Comparison of ENCODE assay signal across 9 cellular contexts in the genomic region with DNA sequence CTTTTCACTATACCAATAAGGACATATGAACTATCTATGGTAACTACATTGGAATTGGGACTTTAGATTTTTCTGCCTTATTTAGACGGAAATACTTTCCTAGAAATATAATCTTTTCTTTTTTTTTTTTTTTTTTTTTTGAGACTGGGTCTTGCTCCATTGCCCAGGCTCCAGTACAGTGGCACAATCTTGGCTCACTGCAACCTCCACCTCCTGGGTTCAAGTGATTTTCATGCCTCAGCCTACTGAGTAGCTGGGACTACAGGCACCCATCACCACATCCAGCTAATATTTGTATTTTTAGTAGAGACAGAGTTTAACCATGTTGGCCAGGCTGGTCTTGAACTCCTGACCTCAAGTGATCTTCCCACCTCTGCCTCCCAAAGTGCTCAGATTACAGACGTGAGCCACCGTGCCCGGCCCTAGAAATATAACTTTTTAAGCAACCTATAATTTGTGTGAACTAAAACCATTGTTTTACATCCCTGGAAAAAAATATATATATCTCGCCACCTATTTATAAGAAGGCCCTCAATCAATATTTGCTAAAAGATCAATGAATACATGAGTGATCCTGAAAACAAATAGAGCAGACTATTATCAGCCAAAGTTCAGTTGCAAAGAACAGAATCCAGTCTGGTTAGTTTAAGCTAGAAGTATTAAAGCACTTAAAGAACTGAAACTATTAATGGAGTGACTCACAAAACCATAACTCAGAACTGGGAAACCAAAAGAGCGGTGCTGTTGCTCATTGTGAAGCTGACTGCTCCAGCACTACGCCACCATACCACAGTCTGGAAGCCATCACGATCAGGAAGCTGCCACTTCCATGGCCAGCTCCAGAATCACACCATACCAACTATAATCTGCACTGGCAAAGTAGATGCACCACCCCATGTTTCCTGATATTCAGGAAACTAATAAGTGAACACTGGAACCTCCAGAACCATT. TPM values are rescaled to one million over a fixed set of nuclear protein-coding genes. Genes with fewer than 3 reads are reported as not detected.
DNase-seq lines count a peak whose midpoint lies in the region; ATAC-seq, FAIRE-seq and TF ChIP-seq lines count a peak whose summit lies in the region.
"Had no signal": no experiment of that assay in that cellular context is flagged by ENCODE, and none has a peak within 500 bp of the region (broad histone marks: within the 10 kb centered on the region; RNA-seq: fewer than 3 reads in every experiment).

No MANE protein-coding gene starts in this region.

- CTCF ChIA-PET in K562 (lab: Yijun Ruan, JAX; ENCODE audit: low intra/inter-chr PET ratio): no interaction called here

- FAIRE-seq in K562 (lab: Jason Lieb, UNC): no peak

- H3K9me3 ChIP-seq in K562 (replicated peaks; ENCODE audit: control insufficient read depth, insufficient read depth, low read depth, low read length) (0 out of 2 replicates have a peak, but pooled peaks cover 3% of the 10 kb centered on the region), aorta (ENCODE audit: control insufficient read depth, low read length) (no peaks in the 10 kb centered on the region)
- H3K9me3 ChIP-seq: SJSA1 had no signal

- no peaks in the 10 kb centered on the region for H4K20me1 ChIP-seq in K562 (replicated peaks; ENCODE audit: control insufficient read depth, insufficient read depth, low read length)

- H3K27ac ChIP-seq in K562 (ENCODE audit: extremely low read depth, low read depth, low read length) (no peak overlapping the region), aorta (ENCODE audit: low read depth in 1 of 2, low read length in 2 of 2) (no peak overlapping the region)
- H3K27ac ChIP-seq: SJSA1 had no signal

- intact Hi-C loops in K562 (cut with micrococcal nuclease): no loop called here
- intact Hi-C loops in Right ventricle myocardium superior (cut with DNase I): no loop called here
- intact Hi-C loops in aorta (cut with DNase I): no loop called here

- TF ChIP-seq POLR2A in K562 (conservative IDR thresholded peaks at IDR 0.05): no peak

- in situ Hi-C loops in K562 (cut with MboI): no loop called here

- no peaks in the 10 kb centered on the region for H3K9me3 Mint-ChIP-seq in glutamatergic neuron (ENCODE audit: unreplicated experiment)

- H3K4me2 ChIP-seq in K562 (ENCODE audit: insufficient read depth, low read length): no peak overlapping the region

- peak; percentile 59 for ATAC-seq in GM19463 (IDR thresholded peaks at IDR 0.05; ENCODE audit: unreplicated experiment)
- ATAC-seq in HG03439 (IDR thresholded peaks at IDR 0.05; ENCODE audit: unreplicated experiment): peak; percentile 60
- no peak for ATAC-seq in K562
- no peak for ATAC-seq in Right ventricle myocardium superior (ENCODE audit: poor library complexity)
- no peak for ATAC-seq in aorta (ENCODE audit: low FRiP score)

- H3K36me3 Mint-ChIP-seq in glutamatergic neuron (ENCODE audit: unreplicated experiment): no peaks in the 10 kb centered on the region

- DNase-seq in EH (ENCODE audit: low read depth) (peak; percentile 62), K562 (ENCODE audit: extremely low read depth in 1 of 4, low spot score in 3 of 4) (no peak), H7 (no peak), glutamatergic neuron (no peak), Right ventricle myocardium superior (no peak), aorta (no peak)

- H3K4me3 Mint-ChIP-seq in glutamatergic neuron (ENCODE audit: unreplicated experiment): no peak overlapping the region

- no peak overlapping the region; a peak in 1 of 4 replicates for H3K9ac ChIP-seq in K562 (ENCODE audit: insufficient read depth in 1 of 2, low read depth in 2 of 2, low read length in 2 of 2)

- POLR2A ChIA-PET in K562 (lab: Yijun Ruan, JAX): interaction anchor here (0.7 to 0.9 kb wide), 4 partner anchors 9 to 322 kb away, joined by 3 to 4 read pairs (median 3); no protein-coding TSS in a partner anchor

- no peak overlapping the region for H3K27ac Mint-ChIP-seq in glutamatergic neuron (ENCODE audit: unreplicated experiment)

- peaks cover 11 to 33% of the 10 kb centered on the region in 2 experiments for H3K4me1 ChIP-seq in K562 (replicated peaks in 1 of 2; ENCODE audit: control insufficient read depth in 2 of 2, insufficient read depth in 2 of 2, low read length in 2 of 2)
- H3K4me1 ChIP-seq in aorta (ENCODE audit: control insufficient read depth in 1 of 2, insufficient read depth in 2 of 2, low read length in 2 of 2): no peaks in the 10 kb centered on the region
- H3K4me1 ChIP-seq: SJSA1 had no signal

- H3K36me3 ChIP-seq in K562 (ENCODE audit: control insufficient read depth, insufficient read depth, low read length) (no peaks in the 10 kb centered on the region), H7 (replicated peaks; ENCODE audit: control insufficient read depth, insufficient read depth, low read length) (no peaks in the 10 kb centered on the region), aorta (ENCODE audit: control insufficient read depth in 1 of 2, insufficient read depth in 2 of 2, low read length in 1 of 2) (no peaks in the 10 kb centered on the region)
- H3K36me3 ChIP-seq: SJSA1 had no signal

- 56% methylated on average over 8 of the region's 8 CpGs for WGBS in K562 (ENCODE audit: insufficient coverage, low coverage, missing lambda C conversion rate)
- WGBS in aorta, 2 donors: 89% methylated on average over 8 of the region's 8 CpGs

- no peak for TF ChIP-seq EP300 in K562 (IDR thresholded peaks at IDR 0.05; ENCODE audit: low read length)

- H2AFZ ChIP-seq in K562 (ENCODE audit: low read depth, low read length): peak overlapping the region; percentile 43; the same call in 1 of the 2 replicates

- no peak overlapping the region for H3K4me3 ChIP-seq in K562
- no peak overlapping the region for H3K4me3 ChIP-seq in H7 (ENCODE audit: insufficient read depth, low read depth, low read length)
- no peak overlapping the region for H3K4me3 ChIP-seq in aorta (ENCODE audit: low read length in 2 of 2)
- H3K4me3 ChIP-seq: SJSA1 had no signal

- no peaks in the 10 kb centered on the region for H3K79me2 ChIP-seq in K562 (ENCODE audit: control insufficient read depth, insufficient read depth, low read length)

- no TSS peak for BruUV-seq in K562 (replicated peaks; lab: Mats Ljungman, UMichigan)

- H3K27me3 Mint-ChIP-seq in glutamatergic neuron (ENCODE audit: unreplicated experiment): no peaks in the 10 kb centered on the region

- TF ChIP-seq CTCF in K562 (IDR thresholded peaks at IDR 0.05 in 2 of 3, conservative IDR thresholded peaks at IDR 0.05 in 1 of 3; ENCODE audit: insufficient read depth in 2 of 3, low read depth in 1 of 3, low read length in 3 of 3) (no peak), glutamatergic neuron (IDR thresholded peaks at IDR 0.05; ENCODE audit: partially characterized antibody, unreplicated experiment) (no peak)

- H3K27me3 ChIP-seq in K562 (ENCODE audit: control insufficient read depth in 2 of 2, insufficient read depth in 2 of 2, low read length in 2 of 2) (no peaks in the 10 kb centered on the region), H7 (ENCODE audit: control insufficient read depth, insufficient read depth, low read length) (no peaks in the 10 kb centered on the region), aorta (ENCODE audit: control insufficient read depth in 1 of 2, insufficient read depth in 2 of 2, low read length in 1 of 2) (no peaks in the 10 kb centered on the region)
- H3K27me3 ChIP-seq: SJSA1 had no signal

- TF ChIP-seq RAD21 in K562 (CRISPR knock-in tag; conservative IDR thresholded peaks at IDR 0.05 in 1 of 2, IDR thresholded peaks at IDR 0.05 in 1 of 2): no peak

- H3K4me1 Mint-ChIP-seq in glutamatergic neuron (ENCODE audit: low read depth, unreplicated experiment): peaks cover 7% of the 10 kb centered on the region

- no peaks in the 10 kb centered on the region for H3K9me1 ChIP-seq in K562 (ENCODE audit: control insufficient read depth, insufficient read depth, low read length)

RNA-seq across cellular contexts. Expression of a gene that starts 8.4 kb away (rescaled TPM):
- 95.1 and 247 TPM in 2 replicates for total RNA-seq in K562 (2011; cell fraction: chromatin; rRNA removed; ENCODE audit: low replicate concordance)
- total RNA-seq in K562 (2011; cell fraction: nucleolus; rRNA removed): 40.4 and 52.4 TPM in 2 replicates
- total RNA-seq in K562 (2011; cell fraction: nucleoplasm; rRNA removed): 85.7 and 116 TPM in 2 replicates
- total RNA-seq in K562 (2014; rRNA removed) (67.5 and 73.0 TPM in 2 replicates), K562 (2014; rRNA removed; fragmentation: Illumina TruSeq; extraction: Trizol) (86.9 and 102 TPM in 2 replicates), K562 (2015; rRNA removed; fragmentation: Illumina TruSeq; extraction: Trizol) (57.1 and 57.8 TPM in 2 replicates), K562 (2021) (85.4 and 94.0 TPM in 2 replicates), glutamatergic neuron (ENCODE audit: unreplicated experiment) (79.8 TPM), Right ventricle myocardium superior (28.3 TPM), aorta (10 to 100 TPM; 60.8 to 65.2 TPM)
- polyA plus RNA-seq in K562 (2011; rRNA removed) (99.7 and 135 TPM in 2 replicates), K562 (2014; fragmentation: Illumina TruSeq; extraction: Trizol) (46.8 and 49.3 TPM in 2 replicates), K562 (2014; fragmentation: Nextera tagmentation; extraction: Ambion mirVana) (10 to 100 TPM; 19.8 to 24.7 TPM), K562 (2014; rRNA removed) (45.2 and 55.8 TPM in 2 replicates), aorta (10 to 100 TPM; 15.9 to 19.7 TPM)
- polyA plus RNA-seq in K562 (2011; cell fraction: cytosol; rRNA removed): 21.9 and 34.3 TPM in 2 replicates
- 60.8 and 87.5 TPM in 2 replicates for polyA plus RNA-seq in K562 (2011; cell fraction: nucleus; rRNA removed)
- 41.1 and 47.5 TPM in 2 replicates for polyA plus RNA-seq in K562 (2012)
- 160 and 182 TPM in 2 replicates for polyA minus RNA-seq in K562 (2011; rRNA and poly(A)+ RNA removed)
- polyA minus RNA-seq in K562 (2011; cell fraction: cytosol; rRNA and poly(A)+ RNA removed): 50.5 and 52.8 TPM in 2 replicates
- 79.6 and 164 TPM in 2 replicates for polyA minus RNA-seq in K562 (2011; cell fraction: nucleus; rRNA and poly(A)+ RNA removed)
- 71.6 and 72.1 TPM in 2 replicates for total RNA-seq in H7 (2014; rRNA removed; shearing (Covaris generic))

RNA-seq across cellular contexts. Expression of a gene that starts 54.8 kb away (rescaled TPM):
- total RNA-seq in K562 (2011; cell fraction: chromatin; rRNA removed; ENCODE audit: low replicate concordance): 19.3 and 29.1 TPM in 2 replicates
- total RNA-seq in K562 (2011; cell fraction: nucleolus; rRNA removed): 22.4 and 22.5 TPM in 2 replicates
- total RNA-seq in K562 (2011; cell fraction: nucleoplasm; rRNA removed): 13.8 and 21.6 TPM in 2 replicates
- total RNA-seq in K562 (2014; rRNA removed) (21.8 and 27.9 TPM in 2 replicates), K562 (2014; rRNA removed; fragmentation: Illumina TruSeq; extraction: Trizol) (26.3 and 27.3 TPM in 2 replicates), K562 (2015; rRNA removed; fragmentation: Illumina TruSeq; extraction: Trizol) (22.1 and 23.9 TPM in 2 replicates), K562 (2021) (21.8 and 22.7 TPM in 2 replicates), glutamatergic neuron (ENCODE audit: unreplicated experiment) (1.0 TPM), Right ventricle myocardium superior (14.7 TPM), aorta (10 to 100 TPM in 1 of 2 donors, 1 to 10 TPM in 1; 8.6 to 16.4 TPM)
- polyA plus RNA-seq in K562 (2011; rRNA removed) (36.8 and 43.6 TPM in 2 replicates), K562 (2014; fragmentation: Illumina TruSeq; extraction: Trizol) (32.7 and 33.4 TPM in 2 replicates), K562 (2014; fragmentation: Nextera tagmentation; extraction: Ambion mirVana) (10 to 100 TPM; 38.0 to 51.7 TPM), K562 (2014; rRNA removed) (23.3 and 24.3 TPM in 2 replicates), aorta (10 to 100 TPM; 12.7 to 23.3 TPM)
- polyA plus RNA-seq in K562 (2011; cell fraction: cytosol; rRNA removed): 23.9 and 46.7 TPM in 2 replicates
- 10.8 and 14.1 TPM in 2 replicates for polyA plus RNA-seq in K562 (2011; cell fraction: nucleus; rRNA removed)
- 14.1 and 59.1 TPM in 2 replicates for polyA plus RNA-seq in K562 (2012)
- polyA minus RNA-seq in K562 (2011; rRNA and poly(A)+ RNA removed): 38.4 and 42.7 TPM in 2 replicates
- polyA minus RNA-seq in K562 (2011; cell fraction: cytosol; rRNA and poly(A)+ RNA removed): 21.8 and 25.5 TPM in 2 replicates
- polyA minus RNA-seq in K562 (2011; cell fraction: nucleus; rRNA and poly(A)+ RNA removed): 20.1 and 28.8 TPM in 2 replicates
- total RNA-seq in H7 (2014; rRNA removed; shearing (Covaris generic)): 21.8 and 25.9 TPM in 2 replicates

Comparison
In these comparisons a context has a peak if more than half of its experiments do, and no peak if none do; other contexts are left out.
1. ATAC-seq: peak in GM19463 (single experiment) and HG03439 (single experiment); none in K562 (single experiment), Right ventricle myocardium superior (single experiment) and aorta (single experiment).